Comparison of ENCODE assay signal across 34 cellular contexts in the genomic region with DNA sequence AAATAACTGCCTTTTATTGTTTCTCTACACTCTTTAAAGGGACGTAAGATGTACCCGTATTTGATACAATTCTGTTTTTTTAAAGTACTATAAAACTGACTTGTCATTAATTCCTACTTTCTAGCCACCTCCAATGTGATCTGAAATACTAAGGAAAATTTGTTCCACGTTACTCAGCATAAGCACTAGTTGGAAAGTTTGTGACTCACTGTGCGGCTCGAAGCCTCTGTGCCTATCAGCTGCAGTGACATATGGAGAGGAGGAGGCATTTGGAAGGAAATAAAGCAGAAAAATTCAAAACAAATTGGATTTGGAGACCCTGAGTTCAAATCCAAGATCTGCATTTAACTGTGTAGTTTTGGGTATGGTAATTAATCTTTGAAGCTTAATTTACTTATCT.
"Had no signal": no experiment of that assay in that cellular context is flagged by ENCODE, and none has a peak within 500 bp of the region (broad histone marks: within the 10 kb centered on the region; RNA-seq: fewer than 3 reads in every experiment).

No MANE protein-coding gene starts in this region.

- DNase-seq: Karpas-422, Kasumi-1, MG63, MM.1S, MV-4-11, NCI-H1048, NCI-H1092, NCI-H1092 treated with DMSO at 0.1 percent for 48 hours, NCI-H1105, NCI-H1105 treated with DMSO at 0.1 percent for 48 hours, NCI-H1417, NCI-H1417 treated with DMSO at 0.1 percent for 48 hours, NCI-H1436, NCI-H1436 treated with DMSO at 0.1 percent for 48 hours, NCI-H146, NCI-H1694, NCI-H1694 treated with DMSO at 0.1 percent for 48 hours, NCI-H187, NCI-H187 treated with DMSO at 0.1 percent for 48 hours, NCI-H1930, NCI-H2029, NCI-H2029 treated with DMSO at 0.1 percent for 48 hours, NCI-H2081, NCI-H2081 treated with DMSO at 0.1 percent for 48 hours, NCI-H2107, NCI-H2171, NCI-H2171 treated with DMSO at 0.1 percent for 48 hours, NCI-H2227 treated with DMSO at 0.1 percent for 48 hours, NCI-H226, NCI-H345, NCI-H446, NCI-H446 treated with DMSO at 0.1 percent for 48 hours, NCI-H510A, NCI-H510A treated with DMSO at 0.1 percent for 48 hours had no signal
